In genomic region chr6:129679758-129680157, GRCh38 we compare ENCODE assay signal across 1 cellular context.
TF ChIP-seq lines count a peak whose summit lies in the region.

No MANE protein-coding gene starts in this region.

TF ChIP-seq in K562, 482 proteins besides CTCF, POLR2A, EP300 and RAD21 (continued from another document and continues in another):
- TF ChIP-seq MGA (IDR thresholded peaks at IDR 0.05) (peak; percentile 48), ZFP36 (IDR thresholded peaks at IDR 0.05; ENCODE audit: low read depth, low read length, partially characterized antibody) (peak; percentile 54), HNRNPH1 (optimal IDR thresholded peaks at IDR 0.05; ENCODE audit: low read depth, low read length) (no peak), E2F5 (CRISPR knock-in tag; IDR thresholded peaks at IDR 0.05) (no peak), CBFB (CRISPR knock-in tag; IDR thresholded peaks at IDR 0.05) (no peak), ZNF551 (CRISPR knock-in tag; IDR thresholded peaks at IDR 0.05) (no peak), PBX2 (CRISPR knock-in tag; IDR thresholded peaks at IDR 0.05; ENCODE audit: low read depth) (no peak), PBX2 (tag; conservative IDR thresholded peaks at IDR 0.05; ENCODE audit: low read depth) (no peak), RAD51 (IDR thresholded peaks at IDR 0.05; ENCODE audit: borderline replicate concordance, low read depth) (peak; percentile 74), ZKSCAN3 (CRISPR knock-in tag; IDR thresholded peaks at IDR 0.05) (no peak), NCOR1 (IDR thresholded peaks at IDR 0.05) (peak; percentile 36; the same call in 1 of the 2 replicates), ZNF316 (IDR thresholded peaks at IDR 0.05) (no peak), ZNF785 (CRISPR knock-in tag; IDR thresholded peaks at IDR 0.05) (no peak), CXXC5 (CRISPR knock-in tag; IDR thresholded peaks at IDR 0.05) (peak; percentile 58), EP400 (IDR thresholded peaks at IDR 0.05) (peak; percentile 40), SMAD4 (CRISPR knock-in tag; conservative IDR thresholded peaks at IDR 0.05) (0 out of 2 replicates have a peak, but pooled peaks have one; percentile 41), CCNT2 (IDR thresholded peaks at IDR 0.05; ENCODE audit: borderline replicate concordance, extremely low read depth, insufficient read length, low read depth, low read length) (no peak), HEY1 (CRISPR knock-in tag; IDR thresholded peaks at IDR 0.05; ENCODE audit: borderline replicate concordance) (no peak), USF1 (CRISPR knock-in tag; IDR thresholded peaks at IDR 0.05) (peak; percentile 72), SMARCA4 (IDR thresholded peaks at IDR 0.05) (peak; percentile 52; the same call in 1 of the 2 replicates), ARID3A (IDR thresholded peaks at IDR 0.05; ENCODE audit: borderline replicate concordance, low read depth, low read length) (0 out of 2 replicates have a peak, but pooled peaks have one; percentile 43), SRSF7 (optimal IDR thresholded peaks at IDR 0.05; ENCODE audit: low read depth, low read length) (no peak), OTX1 (CRISPR knock-in tag; IDR thresholded peaks at IDR 0.05) (no peak), TAL1 (IDR thresholded peaks at IDR 0.05) (peak; percentile 39; the same call in 1 of the 2 replicates), ZNF175 (CRISPR knock-in tag; IDR thresholded peaks at IDR 0.05; ENCODE audit: low read depth) (0 out of 2 replicates have a peak, but pooled peaks have one; percentile 44), ZNF311 (CRISPR knock-in tag; IDR thresholded peaks at IDR 0.05) (0 out of 2 replicates have a peak, but pooled peaks have one; percentile 35), TCF3 (CRISPR knock-in tag; IDR thresholded peaks at IDR 0.05) (peak; percentile 58), FOXJ2 (tag; IDR thresholded peaks at IDR 0.05) (0 out of 2 replicates have a peak, but pooled peaks have one; percentile 50), CLOCK (CRISPR knock-in tag; IDR thresholded peaks at IDR 0.05; ENCODE audit: borderline replicate concordance) (no peak), CREB3L1 (IDR thresholded peaks at IDR 0.05; ENCODE audit: borderline replicate concordance, low read depth) (no peak), STAT5A (IDR thresholded peaks at IDR 0.05; ENCODE audit: borderline replicate concordance, low read length) (no peak; the same call in 1 of the 2 replicates), ZNF121 (CRISPR knock-in tag; conservative IDR thresholded peaks at IDR 0.05) (no peak), ZEB2 (IDR thresholded peaks at IDR 0.05) (no peak), TEAD4 (IDR thresholded peaks at IDR 0.05; ENCODE audit: low read length) (peak; percentile 53; the same call in 1 of the 2 replicates), TEAD4 (CRISPR knock-in tag; IDR thresholded peaks at IDR 0.05; ENCODE audit: borderline replicate concordance) (no peak), ZNF511 (CRISPR knock-in tag; IDR thresholded peaks at IDR 0.05) (no peak), ATF4 (CRISPR knock-in tag; IDR thresholded peaks at IDR 0.05) (no peak)
